10 cellular contexts compared by ENCODE assay signal in genomic region chr1:223771469-223771813, GRCh38. TPM values are rescaled to one million over a fixed set of nuclear protein-coding genes. Genes with fewer than 3 reads are reported as not detected.
DNase-seq lines count a peak whose midpoint lies in the region; ATAC-seq, FAIRE-seq and TF ChIP-seq lines count a peak whose summit lies in the region.
"Had no signal": no experiment of that assay in that cellular context is flagged by ENCODE, and none has a peak within 500 bp of the region (broad histone marks: within the 10 kb centered on the region; RNA-seq: fewer than 3 reads in every experiment).

No MANE protein-coding gene starts in this region.

- intact Hi-C loops in mammary epithelial cell (cut with micrococcal nuclease) (no loop called here), natural killer cell (cut with micrococcal nuclease) (no loop called here), left colon (cut with DNase I, micrococcal nuclease) (no loop called here)

- H4K20me1 ChIP-seq in mammary epithelial cell (ENCODE audit: insufficient read depth, low read length): no peaks in the 10 kb centered on the region

- FAIRE-seq in frontal cortex (lab: Jason Lieb, UNC): no peak
- FAIRE-seq: GM19239 had no signal

- H3K4me3 Mint-ChIP-seq in stimulated activated naive CD8-positive, alpha-beta T cell treated with anti-CD3 and anti-CD28 coated beads, Interleukin-15, Interleukin-2, amounts not matched to agents 100 ng/mL and 50 ng/mL, for 24 hours: no peak overlapping the region
- no peak overlapping the region for H3K4me3 Mint-ChIP-seq in stimulated activated naive CD8-positive, alpha-beta T cell treated with anti-CD3 and anti-CD28 coated beads, Interleukin-15, amount 100 ng/mL, for 72 hours
- H3K4me3 Mint-ChIP-seq in natural killer cell: no peak overlapping the region

- H3K4me1 ChIP-seq in mammary epithelial cell (ENCODE audit: insufficient read depth, low read length): peaks cover 44% of the 10 kb centered on the region

- peak overlapping the region; percentile 50 for H3K27ac ChIP-seq in mammary epithelial cell (ENCODE audit: insufficient read depth, low read depth, low read length)

- WGBS in mammary epithelial cell (ENCODE audit: low coverage, missing lambda C conversion rate): 100% methylated on average over 2 of the region's 2 CpGs

- no peaks in the 10 kb centered on the region for H3K79me2 ChIP-seq in mammary epithelial cell (ENCODE audit: insufficient read depth, low read length)

- H3K4me3 ChIP-seq in mammary epithelial cell (replicated peaks in 1 of 3; ENCODE audit: insufficient read depth in 1 of 3, low read depth in 2 of 3, low read length in 3 of 3): no peak overlapping the region

- peaks cover 51% of the 10 kb centered on the region for H3K36me3 ChIP-seq in mammary epithelial cell (ENCODE audit: insufficient read depth, low read length)

- no peak overlapping the region for H3K9ac ChIP-seq in mammary epithelial cell (ENCODE audit: insufficient read depth, low read length)

- no TSS peak for BruUV-seq in mammary epithelial cell (replicated peaks; lab: Mats Ljungman, UMichigan)

- CTCF ChIA-PET in mammary epithelial cell (lab: Charles Lee; ENCODE audit: low non-redundant PET): no interaction called here

- peaks cover 40% of the 10 kb centered on the region for H3K4me1 Mint-ChIP-seq in stimulated activated naive CD8-positive, alpha-beta T cell treated with anti-CD3 and anti-CD28 coated beads, Interleukin-15, Interleukin-2, amounts not matched to agents 100 ng/mL and 50 ng/mL, for 24 hours (ENCODE audit: low read depth)
- H3K4me1 Mint-ChIP-seq in stimulated activated naive CD8-positive, alpha-beta T cell treated with anti-CD3 and anti-CD28 coated beads, Interleukin-15, amount 100 ng/mL, for 72 hours: peaks cover 24% of the 10 kb centered on the region
- H3K4me1 Mint-ChIP-seq in natural killer cell: peaks cover 6 to 16% of the 10 kb centered on the region in 2 donors

- no peaks in the 10 kb centered on the region for H3K9me3 ChIP-seq in mammary epithelial cell (replicated peaks; ENCODE audit: insufficient read depth, low read length)

- no peak for ATAC-seq in stimulated activated naive CD8-positive, alpha-beta T cell treated with anti-CD3 and anti-CD28 coated beads, Interleukin-15, amount 100 ng/mL, for 72 hours
- no peak for ATAC-seq in natural killer cell
- ATAC-seq in left colon: no peak

- TF ChIP-seq CTCF in mammary epithelial cell (conservative IDR thresholded peaks at IDR 0.05 in 1 of 2, IDR thresholded peaks at IDR 0.05 in 1 of 2; ENCODE audit: extremely low read depth in 1 of 2, insufficient read depth in 1 of 2, low read depth in 1 of 2, low read length in 2 of 2) (no peak), natural killer cell (IDR thresholded peaks at IDR 0.05) (no peak)

- H3K4me2 ChIP-seq in mammary epithelial cell (ENCODE audit: insufficient read depth, low read depth, low read length): no peak overlapping the region

- H3K27ac Mint-ChIP-seq in stimulated activated naive CD8-positive, alpha-beta T cell treated with anti-CD3 and anti-CD28 coated beads, Interleukin-15, Interleukin-2, amounts not matched to agents 100 ng/mL and 50 ng/mL, for 24 hours: peak overlapping the region; percentile 80
- H3K27ac Mint-ChIP-seq in stimulated activated naive CD8-positive, alpha-beta T cell treated with anti-CD3 and anti-CD28 coated beads, Interleukin-15, amount 100 ng/mL, for 72 hours: peak overlapping the region in 1 of 2 donors; percentile 59
- H3K27ac Mint-ChIP-seq in natural killer cell: peak overlapping the region; percentile 4 to 30

- no peaks in the 10 kb centered on the region for H3K27me3 ChIP-seq in mammary epithelial cell (ENCODE audit: insufficient read depth, low read length)

- no peak overlapping the region for H2AFZ ChIP-seq in mammary epithelial cell (ENCODE audit: low read depth, low read length)

- H3K27me3 Mint-ChIP-seq in stimulated activated naive CD8-positive, alpha-beta T cell treated with anti-CD3 and anti-CD28 coated beads, Interleukin-15, Interleukin-2, amounts not matched to agents 100 ng/mL and 50 ng/mL, for 24 hours: no peaks in the 10 kb centered on the region
- no peaks in the 10 kb centered on the region for H3K27me3 Mint-ChIP-seq in stimulated activated naive CD8-positive, alpha-beta T cell treated with anti-CD3 and anti-CD28 coated beads, Interleukin-15, amount 100 ng/mL, for 72 hours
- no peaks in the 10 kb centered on the region for H3K27me3 Mint-ChIP-seq in natural killer cell (ENCODE audit: low read depth in 2 of 2)

- no peak for DNase-seq in stimulated activated naive CD8-positive, alpha-beta T cell treated with anti-CD3 and anti-CD28 coated beads, Interleukin-15, amount 100 ng/mL, for 72 hours
- no peak for DNase-seq in mammary epithelial cell
- DNase-seq in natural killer cell: no peak
- no peak for DNase-seq in A172 (ENCODE audit: low spot score)
- no peak for DNase-seq in left colon
- no peak for DNase-seq in frontal cortex (ENCODE audit: low spot score in 2 of 2)
- DNase-seq in DMS53 treated with DMSO at 0.1 percent for 48 hours (lab: John Stamatoyannopoulos, UW; ENCODE audit: unreplicated experiment): no peak
- DNase-seq: SIG-M5 had no signal

- H3K9me3 Mint-ChIP-seq in stimulated activated naive CD8-positive, alpha-beta T cell treated with anti-CD3 and anti-CD28 coated beads, Interleukin-15, Interleukin-2, amounts not matched to agents 100 ng/mL and 50 ng/mL, for 24 hours: no peaks in the 10 kb centered on the region
- no peaks in the 10 kb centered on the region for H3K9me3 Mint-ChIP-seq in stimulated activated naive CD8-positive, alpha-beta T cell treated with anti-CD3 and anti-CD28 coated beads, Interleukin-15, amount 100 ng/mL, for 72 hours
- no peaks in the 10 kb centered on the region for H3K9me3 Mint-ChIP-seq in natural killer cell

- peaks cover 62% of the 10 kb centered on the region for H3K36me3 Mint-ChIP-seq in stimulated activated naive CD8-positive, alpha-beta T cell treated with anti-CD3 and anti-CD28 coated beads, Interleukin-15, Interleukin-2, amounts not matched to agents 100 ng/mL and 50 ng/mL, for 24 hours (ENCODE audit: low read depth)
- H3K36me3 Mint-ChIP-seq in natural killer cell: peaks cover 28% of the 10 kb centered on the region

- in situ Hi-C loops in mammary epithelial cell (cut with MboI; ENCODE audit: low sequenced_read_pairs in 2 of 2): no loop called here

- dilution Hi-C loops in mammary epithelial cell (cut with HindIII; ENCODE audit: low sequenced_read_pairs): no loop called here

RNA-seq across cellular contexts. Expression of gene CAPN2, which starts 59.1 kb away (rescaled TPM):
- total RNA-seq in mammary epithelial cell: 100 to 1,000 TPM; 270 to 454 TPM
- 234 TPM for polyA plus RNA-seq in mammary epithelial cell
- polyA minus RNA-seq in mammary epithelial cell: 517 TPM
- total RNA-seq in natural killer cell: 100 to 1,000 TPM; 228 to 275 (median 236) TPM
- total RNA-seq in A172 (2014; rRNA removed; shearing (Covaris generic)): 432 and 455 TPM in 2 replicates
- 100 to 1,000 TPM; 301 to 355 TPM for total RNA-seq in left colon
- 36.7 TPM for total RNA-seq in frontal cortex
